In genomic region chr11:91872216-91872615, GRCh38 we compare ENCODE assay signal across 14 cellular contexts.
"Had no signal": no experiment of that assay in that cellular context is flagged by ENCODE, and none has a peak within 500 bp of the region (broad histone marks: within the 10 kb centered on the region; RNA-seq: fewer than 3 reads in every experiment).

No MANE protein-coding gene starts in this region.

- H3K79me2 ChIP-seq: hepatocyte had no signal

- H3K4me2 ChIP-seq: hepatocyte had no signal

- H3K36me3 ChIP-seq: ascending aorta, esophagus squamous epithelium, pancreas had no signal

- FAIRE-seq: colon, endometrium, pancreas had no signal

- ATAC-seq: pancreas, sciatic nerve had no signal

- H3K27me3 ChIP-seq: ascending aorta, esophagus squamous epithelium, pancreas had no signal

- H3K4me3 Mint-ChIP-seq: activated T-helper 1 cell treated with anti-CD3 and anti-CD28 coated beads, Interleukin-12 subunit alpha, Interleukin-12 subunit beta, Interleukin-2, Interleukin-4 antibody, amounts not matched to agents 30 ng/mL and 10 ng/mL and 1 ng/mL, durations not matched to agents 14 hours and 24 hours and 36 hours had no signal

- H3K4me1 ChIP-seq: ascending aorta, pancreas had no signal

- H3K4me3 ChIP-seq: ascending aorta, esophagus squamous epithelium, hepatocyte, pancreas had no signal

- H3K9me3 ChIP-seq: ascending aorta, esophagus squamous epithelium, pancreas had no signal

- H3K27ac Mint-ChIP-seq: activated T-helper 1 cell treated with anti-CD3 and anti-CD28 coated beads, Interleukin-12 subunit alpha, Interleukin-12 subunit beta, Interleukin-2, Interleukin-4 antibody, amounts not matched to agents 30 ng/mL and 10 ng/mL and 1 ng/mL, durations not matched to agents 14 hours and 24 hours and 36 hours had no signal

- H3K27ac ChIP-seq: ascending aorta, esophagus squamous epithelium, hepatocyte, pancreas had no signal

- DNase-seq: activated CD4-positive, CD25-positive, alpha-beta regulatory T cell treated with anti-CD3 and anti-CD28 coated beads, Interleukin-2, amount 50 U/mL, for 72 hours; esophagus squamous epithelium; kidney glomerular epithelial cell; midbrain; pancreas; stimulated activated CD4-positive, alpha-beta T cell treated with anti-CD3 and anti-CD28 coated beads, Interleukin-1b, Interleukin-23, amount 100 ng/mL, for 48 hours; T-helper 1 cell; T1000 had no signal

- H2AFZ ChIP-seq: hepatocyte had no signal
